8 cellular contexts compared by ENCODE assay signal in the genomic region with DNA sequence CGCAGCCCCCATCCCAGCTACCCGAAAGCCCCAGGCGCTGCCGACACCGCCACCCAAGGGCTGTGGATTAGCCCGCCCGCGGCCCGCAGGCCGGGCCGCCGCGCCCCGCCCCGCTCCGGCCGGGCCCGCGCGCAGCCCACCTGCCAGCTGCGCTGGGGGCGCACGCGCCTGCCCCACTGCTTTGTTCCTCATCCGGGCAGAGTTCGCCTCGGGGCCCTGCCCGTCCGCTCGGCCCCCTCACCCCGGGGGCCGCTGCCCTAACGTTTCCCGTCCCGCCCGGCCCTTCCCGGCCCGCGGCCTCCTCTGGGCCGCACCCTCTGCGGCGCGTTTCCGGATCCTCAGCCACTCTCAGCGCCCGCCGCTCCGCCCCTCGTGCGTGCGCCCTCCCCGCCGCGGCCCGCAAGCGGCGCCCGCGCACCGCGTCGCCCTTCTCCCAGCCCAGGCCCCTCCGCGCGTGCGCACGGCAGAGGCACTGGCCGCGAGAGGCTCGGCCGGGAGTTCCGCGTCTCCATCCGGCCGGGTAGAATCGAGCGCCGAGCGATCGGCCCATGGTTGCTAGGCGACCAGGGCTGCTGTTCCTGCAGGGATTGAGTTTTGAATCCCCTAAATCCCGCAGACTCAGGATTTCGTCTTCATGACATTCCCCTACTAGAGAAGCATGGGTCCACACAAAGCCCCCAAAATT. TPM values are rescaled to one million over a fixed set of nuclear protein-coding genes. Genes with fewer than 3 reads are reported as not detected.
DNase-seq lines count a peak whose midpoint lies in the region; ATAC-seq, FAIRE-seq and TF ChIP-seq lines count a peak whose summit lies in the region.

Gene PRDM4 (minus strand): TSS at position 321 of the 685 bp plus-strand sequence. CDS start 622 bp downstream, outside the sequence.

- no peaks in the 10 kb centered on the region for H3F3A ChIP-seq in OCI-LY1 (ENCODE audit: insufficient read depth, low read length)

- no peaks in the 10 kb centered on the region for H3K9me1 ChIP-seq in endothelial cell of umbilical vein (replicated peaks; ENCODE audit: control insufficient read depth, extremely low read depth, insufficient read depth, low read length)

- peak; percentile 98 for DNase-seq in DMS 273 (lab: John Stamatoyannopoulos, UW; ENCODE audit: unreplicated experiment)
- peak; percentile 97 for DNase-seq in HuH-7 (ENCODE audit: low spot score)
- DNase-seq in activated CD8-positive, alpha-beta memory T cell treated with anti-CD3 and anti-CD28 coated beads, Interleukin-2, amount 50 U/mL, for 48 hours: peak; percentile 92
- peak; percentile 96 for DNase-seq in endothelial cell of umbilical vein (ENCODE audit: low read depth, low spot score)
- peak; percentile 92 for DNase-seq in middle frontal gyrus (ENCODE audit: extremely low spot score, low spot score)
- peak; percentile 81 to 85 for DNase-seq in stimulated activated CD8-positive, alpha-beta memory T cell treated with anti-CD3 and anti-CD28 coated beads, Interleukin-2, amount 100 ng/mL, for 48 hours (ENCODE audit: low read depth in 2 of 2)

- dilution Hi-C loops in endothelial cell of umbilical vein (cut with MboI; ENCODE audit: extremely low pct_ligation_motif_present, low sequenced_read_pairs): no loop called here

- peaks cover 23% of the 10 kb centered on the region for H3K79me2 ChIP-seq in OCI-LY1 (ENCODE audit: insufficient read depth, low read length)
- peaks cover 47% of the 10 kb centered on the region for H3K79me2 ChIP-seq in endothelial cell of umbilical vein (ENCODE audit: control insufficient read depth, insufficient read depth, low read length)

- H3K9ac ChIP-seq in OCI-LY1 (ENCODE audit: low read length) (peak within 1 kb of the TSS; percentile 90), endothelial cell of umbilical vein (replicated peaks; ENCODE audit: extremely low read depth, insufficient read depth, low read length) (peak within 1 kb of the TSS; percentile 95)

- peak within 1 kb of the TSS; percentile 86 for H2AFZ ChIP-seq in OCI-LY1 (ENCODE audit: low read length)
- peak within 1 kb of the TSS; percentile 94 for H2AFZ ChIP-seq in endothelial cell of umbilical vein (ENCODE audit: low read depth, low read length)

- peak; percentile 85 for TF ChIP-seq POLR2A in endothelial cell of umbilical vein (IDR thresholded peaks at IDR 0.05; ENCODE audit: low read depth, low read length)

- H3K27ac ChIP-seq in OCI-LY1 (ENCODE audit: low read depth, low read length, poor library complexity, severe bottlenecking) (peak within 1 kb of the TSS; percentile 43), endothelial cell of umbilical vein (ENCODE audit: insufficient read depth, low read depth, low read length) (peak within 1 kb of the TSS; percentile 74)

- no peak for TF ChIP-seq CTCF in OCI-LY1 (IDR thresholded peaks at IDR 0.05; ENCODE audit: low read length)
- peak in 1 of 2 donors; percentile 22 for TF ChIP-seq CTCF in endothelial cell of umbilical vein (IDR thresholded peaks at IDR 0.05; ENCODE audit: extremely low read depth in 1 of 2, insufficient read depth in 1 of 2, low read depth in 1 of 2, low read length in 2 of 2)

- intact Hi-C loops in endothelial cell of umbilical vein (cut with micrococcal nuclease): loop anchor here (1.0 to 2.0 kb wide), 3 partner anchors 76 to 668 kb away; partner anchors contain the start of genes CRY1 and PWP1

- peak within 1 kb of the TSS; percentile 91 for H3K4me3 ChIP-seq in OCI-LY1 (ENCODE audit: low read depth, low read length, poor library complexity, severe bottlenecking)
- peak within 1 kb of the TSS; percentile 52 to 88 (median 71) for H3K4me3 ChIP-seq in endothelial cell of umbilical vein (replicated peaks in 1 of 3; ENCODE audit: insufficient read depth in 1 of 3, low read depth in 1 of 3, low read length in 3 of 3)

- POLR2A ChIA-PET in endothelial cell of umbilical vein (lab: Charles Lee): no interaction called here

- H3K9me2 ChIP-seq in OCI-LY1 (ENCODE audit: low read depth, low read length): no peaks in the 10 kb centered on the region

- no peaks in the 10 kb centered on the region for H4K20me1 ChIP-seq in OCI-LY1 (ENCODE audit: insufficient read depth, low read length)
- no peaks in the 10 kb centered on the region for H4K20me1 ChIP-seq in endothelial cell of umbilical vein (replicated peaks; ENCODE audit: control insufficient read depth, extremely low read depth, insufficient read depth, low read length)

- peaks cover 11% of the 10 kb centered on the region; the same call in 1 of the 2 replicates for H3K36me3 ChIP-seq in OCI-LY1 (ENCODE audit: insufficient read depth, low read length)
- H3K36me3 ChIP-seq in endothelial cell of umbilical vein (ENCODE audit: control insufficient read depth in 2 of 2, extremely low read depth in 1 of 2, insufficient read depth in 2 of 2, low read length in 2 of 2): peaks cover 6 to 13% of the 10 kb centered on the region in 2 experiments

- peak; percentile 89 for ATAC-seq in GM21515 (IDR thresholded peaks at IDR 0.05; ENCODE audit: unreplicated experiment)

- no TSS peak for BruUV-seq in endothelial cell of umbilical vein (replicated peaks; lab: Mats Ljungman, UMichigan)

- CTCF ChIA-PET in endothelial cell of umbilical vein (lab: Charles Lee): interaction anchor here (0.6 to 1.0 kb wide), 3 partner anchors 85 to 124 kb away, joined by 3 to 5 read pairs (median 4); no protein-coding TSS in a partner anchor

- no peaks in the 10 kb centered on the region for H3K9me3 ChIP-seq in OCI-LY1 (ENCODE audit: low read length)
- no peaks in the 10 kb centered on the region for H3K9me3 ChIP-seq in endothelial cell of umbilical vein (replicated peaks; ENCODE audit: control insufficient read depth, insufficient read depth, low read length)

- peak within 1 kb of the TSS; percentile 97 for H3K4me2 ChIP-seq in OCI-LY1 (ENCODE audit: low read length)
- H3K4me2 ChIP-seq in endothelial cell of umbilical vein (ENCODE audit: insufficient read depth, low read length): peak within 1 kb of the TSS; percentile 95

- peak; percentile 85 for FAIRE-seq in endothelial cell of umbilical vein (lab: Jason Lieb, UNC)

- H3K27me3 ChIP-seq in OCI-LY1 (ENCODE audit: insufficient read depth, low read length): no peaks in the 10 kb centered on the region
- peaks cover 1 to 8% of the 10 kb centered on the region in 2 experiments for H3K27me3 ChIP-seq in endothelial cell of umbilical vein (ENCODE audit: control insufficient read depth in 2 of 2, insufficient read depth in 2 of 2, low read length in 2 of 2)

- H3K4me1 ChIP-seq in OCI-LY1 (ENCODE audit: insufficient read depth, low read length, severe bottlenecking) (peaks cover 22% of the 10 kb centered on the region), endothelial cell of umbilical vein (ENCODE audit: control insufficient read depth, extremely low read depth, insufficient read depth, low read length) (peaks cover 27% of the 10 kb centered on the region)

TF ChIP-seq in endothelial cell of umbilical vein, 7 proteins besides CTCF, POLR2A, EP300 and RAD21:
- no peak for TF ChIP-seq FOS (IDR thresholded peaks at IDR 0.05; ENCODE audit: borderline replicate concordance, insufficient read depth, low read length)
- no peak for TF ChIP-seq MYC (IDR thresholded peaks at IDR 0.05; ENCODE audit: low read depth, low read length)
- TF ChIP-seq GATA2 (IDR thresholded peaks at IDR 0.05; ENCODE audit: insufficient read depth, insufficient read length, low read depth, low read length): no peak
- TF ChIP-seq, protein P1, sequence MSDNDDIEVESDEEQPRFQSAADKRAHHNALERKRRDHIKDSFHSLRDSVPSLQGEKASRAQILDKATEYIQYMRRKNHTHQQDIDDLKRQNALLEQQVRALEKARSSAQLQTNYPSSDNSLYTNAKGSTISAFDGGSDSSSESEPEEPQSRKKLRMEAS (IDR thresholded peaks at IDR 0.05; ENCODE audit: insufficient read depth, insufficient read length): peak; percentile 26
- TF ChIP-seq POLR2AphosphoS5 (IDR thresholded peaks at IDR 0.05; ENCODE audit: insufficient read depth, low read depth, low read length): peak; percentile 95

RNA-seq across cellular contexts. Expression of gene PRDM4, which starts in this region (rescaled TPM):
- total RNA-seq in endothelial cell of umbilical vein: 33.4 and 36.8 TPM in 2 replicates
- 22.1 and 25.6 TPM in 2 replicates for polyA plus RNA-seq in endothelial cell of umbilical vein
- polyA plus RNA-seq in endothelial cell of umbilical vein (2011; cell fraction: cytosol; rRNA removed): 26.4 and 27.6 TPM in 2 replicates
- polyA plus RNA-seq in endothelial cell of umbilical vein (2011; cell fraction: nucleus; rRNA removed): 37.1 and 39.7 TPM in 2 replicates
- 31.1 and 37.0 TPM in 2 replicates for polyA plus RNA-seq in endothelial cell of umbilical vein (2012)
- polyA minus RNA-seq in endothelial cell of umbilical vein: 31.4 and 44.6 TPM in 2 replicates
- 12.7 TPM for polyA minus RNA-seq in endothelial cell of umbilical vein (2011; cell fraction: cytosol; rRNA and poly(A)+ RNA removed)
- 32.0 and 32.3 TPM in 2 replicates for polyA minus RNA-seq in endothelial cell of umbilical vein (2011; cell fraction: nucleus; rRNA and poly(A)+ RNA removed)

Comparison
In these comparisons a context has a peak if more than half of its experiments do, and no peak if none do; other contexts are left out.
1. Peak in every context shown above with its lines: DNase-seq, ATAC-seq, H3K4me3 ChIP-seq and H3K27ac ChIP-seq.